29 cellular contexts compared by ENCODE assay signal in genomic region chr5:54740141-54740540, GRCh38.
"Had no signal": no experiment of that assay in that cellular context is flagged by ENCODE, and none has a peak within 500 bp of the region (broad histone marks: within the 10 kb centered on the region; RNA-seq: fewer than 3 reads in every experiment).

No MANE protein-coding gene starts in this region.

- H3K27me3 Mint-ChIP-seq: central memory CD8-positive, alpha-beta T cell had no signal

- FAIRE-seq: endometrium, urothelium cell line had no signal

- H3K27ac ChIP-seq: coronary artery, esophagus squamous epithelium, prostate gland, right atrium auricular region, testis, tibial artery, upper lobe of left lung had no signal

- H3K27ac Mint-ChIP-seq: nephron had no signal

- DNase-seq: dermis blood vessel endothelial cell; effector memory CD8-positive, alpha-beta T cell; erythroblast; esophagus squamous epithelium; foreskin melanocyte; hypothalamus; islet precursor cell; mesendoderm; midbrain; naive thymus-derived CD4-positive, alpha-beta T cell; nucleus accumbens; stimulated activated CD4-positive, alpha-beta T cell treated with anti-CD3 and anti-CD28 coated beads, Interleukin-12 subunit alpha, Interleukin-12 subunit beta, amount 100 ng/mL, for 4 hours; stimulated activated CD4-positive, alpha-beta T cell treated with anti-CD3 and anti-CD28 coated beads, Interleukin-1b, Interleukin-23, amount 100 ng/mL, for 48 hours; stimulated activated CD4-positive, alpha-beta T cell treated with anti-CD3 and anti-CD28 coated beads, Interleukin-4, amount 100 ng/mL, for 24 hours; stimulated activated naive CD4-positive, alpha-beta T cell; substantia nigra; testis; tibial artery; upper lobe of left lung had no signal

- ATAC-seq: effector memory CD8-positive, alpha-beta T cell; naive thymus-derived CD4-positive, alpha-beta T cell; sciatic nerve had no signal

- H3K36me3 Mint-ChIP-seq: immature natural killer cell had no signal

- H3K4me1 ChIP-seq: prostate gland had no signal

- H3K36me3 ChIP-seq: esophagus squamous epithelium, prostate gland, right atrium auricular region, tibial artery, upper lobe of left lung had no signal

- H3K9me3 Mint-ChIP-seq: central memory CD8-positive, alpha-beta T cell; effector memory CD8-positive, alpha-beta T cell; immature natural killer cell; nephron had no signal

- H3K27me3 ChIP-seq: esophagus squamous epithelium, right atrium auricular region, testis, tibial artery, upper lobe of left lung had no signal

- H3K4me3 ChIP-seq: coronary artery, esophagus squamous epithelium, prostate gland, right atrium auricular region, smooth muscle cell, testis, tibial artery, upper lobe of left lung had no signal

- H3K4me3 Mint-ChIP-seq: central memory CD8-positive, alpha-beta T cell; effector memory CD8-positive, alpha-beta T cell; naive thymus-derived CD4-positive, alpha-beta T cell; nephron had no signal

- H3K9me3 ChIP-seq: esophagus squamous epithelium, prostate gland, right atrium auricular region, testis, tibial artery, upper lobe of left lung had no signal

- H3K4me2 ChIP-seq: smooth muscle cell had no signal
